In genomic region chr9:116741742-116742141, GRCh38 we compare ENCODE assay signal across 9 cellular contexts.
"Had no signal": no experiment of that assay in that cellular context is flagged by ENCODE, and none has a peak within 500 bp of the region (broad histone marks: within the 10 kb centered on the region; RNA-seq: fewer than 3 reads in every experiment).

No MANE protein-coding gene starts in this region.

- H3K27ac ChIP-seq: GM23248, HL-60, KMS-11 had no signal

- H3K9ac ChIP-seq: GM23248, KMS-11 had no signal

- H3K4me3 ChIP-seq: GM23248, HAP-1 had no signal

- H3K4me3 Mint-ChIP-seq: HFFc6 had no signal

- H3K9me3 ChIP-seq: HAP-1 had no signal

- ATAC-seq: HCT116 had no signal

- H3K9me3 Mint-ChIP-seq: HFFc6 had no signal

- H3K4me2 ChIP-seq: KMS-11 had no signal

- H3K4me1 ChIP-seq: HAP-1 had no signal

- H3K36me3 ChIP-seq: HAP-1 had no signal

- H3K27ac Mint-ChIP-seq: HFFc6 had no signal

- H2AFZ ChIP-seq: GM23248 had no signal

- DNase-seq: GM23248, HFFc6, IMR-90, Karpas-422, KBM-7 had no signal
